ENCODE assay signal across 1 cellular context in the genomic region with DNA sequence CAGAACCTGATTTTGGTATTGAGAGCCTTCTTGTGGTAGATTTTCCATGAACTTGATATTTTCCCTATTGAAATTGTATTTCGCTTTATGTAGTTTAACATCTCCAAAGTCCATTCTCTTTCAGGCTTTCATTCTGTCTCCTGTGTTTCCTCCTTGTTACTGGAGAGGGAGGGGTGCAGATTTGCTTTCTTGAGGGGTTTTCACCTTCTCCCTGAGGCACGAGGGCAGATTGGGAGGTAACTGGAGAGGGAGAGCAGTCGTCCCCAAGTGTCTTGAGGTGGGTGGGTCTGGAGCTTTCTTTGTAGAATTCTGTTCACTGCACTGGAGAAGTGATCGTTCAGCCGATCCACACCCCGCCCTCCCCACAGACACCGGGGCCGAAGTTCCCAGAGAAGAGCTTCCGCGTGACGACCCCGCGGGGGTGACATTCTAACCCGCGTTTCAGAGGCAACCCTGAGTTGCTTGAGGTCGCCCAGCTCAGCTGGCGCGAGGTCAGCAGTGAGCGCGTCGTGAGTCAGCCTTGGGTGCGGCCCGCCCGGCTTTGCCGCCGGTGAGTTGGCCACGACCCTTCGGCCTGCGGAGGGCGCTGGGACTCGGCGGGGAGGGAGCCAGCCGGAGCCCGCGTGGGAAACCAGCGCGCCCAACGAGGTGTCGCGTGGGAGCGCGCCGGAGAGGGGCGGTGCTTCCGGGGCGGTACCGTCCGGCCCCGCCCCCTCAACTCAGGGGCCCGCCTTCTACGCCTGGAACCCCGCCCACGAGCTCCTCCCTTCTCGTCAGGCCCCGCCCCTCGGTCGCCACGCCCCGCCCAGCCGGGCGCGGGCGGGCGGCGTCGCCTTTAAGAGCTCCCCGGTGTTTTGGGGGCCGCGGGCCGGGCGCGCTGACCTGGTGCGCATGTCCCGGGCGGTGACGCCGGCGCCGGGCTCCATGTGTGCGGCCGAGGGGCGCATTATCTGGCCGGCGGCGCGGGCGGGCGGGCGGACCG.
TF ChIP-seq lines count a peak whose summit lies in the region.

A gene with protein sequence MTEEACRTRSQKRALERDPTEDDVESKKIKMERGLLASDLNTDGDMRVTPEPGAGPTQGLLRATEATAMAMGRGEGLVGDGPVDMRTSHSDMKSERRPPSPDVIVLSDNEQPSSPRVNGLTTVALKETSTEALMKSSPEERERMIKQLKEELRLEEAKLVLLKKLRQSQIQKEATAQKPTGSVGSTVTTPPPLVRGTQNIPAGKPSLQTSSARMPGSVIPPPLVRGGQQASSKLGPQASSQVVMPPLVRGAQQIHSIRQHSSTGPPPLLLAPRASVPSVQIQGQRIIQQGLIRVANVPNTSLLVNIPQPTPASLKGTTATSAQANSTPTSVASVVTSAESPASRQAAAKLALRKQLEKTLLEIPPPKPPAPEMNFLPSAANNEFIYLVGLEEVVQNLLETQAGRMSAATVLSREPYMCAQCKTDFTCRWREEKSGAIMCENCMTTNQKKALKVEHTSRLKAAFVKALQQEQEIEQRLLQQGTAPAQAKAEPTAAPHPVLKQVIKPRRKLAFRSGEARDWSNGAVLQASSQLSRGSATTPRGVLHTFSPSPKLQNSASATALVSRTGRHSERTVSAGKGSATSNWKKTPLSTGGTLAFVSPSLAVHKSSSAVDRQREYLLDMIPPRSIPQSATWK (plus strand): TSS at position 797 of the 982 bp plus-strand sequence. CDS start 59,671 bp downstream, outside the sequence.

TF ChIP-seq in K562, 482 proteins besides CTCF, POLR2A, EP300 and RAD21 (continues in another document):
- TF ChIP-seq, protein P1, sequence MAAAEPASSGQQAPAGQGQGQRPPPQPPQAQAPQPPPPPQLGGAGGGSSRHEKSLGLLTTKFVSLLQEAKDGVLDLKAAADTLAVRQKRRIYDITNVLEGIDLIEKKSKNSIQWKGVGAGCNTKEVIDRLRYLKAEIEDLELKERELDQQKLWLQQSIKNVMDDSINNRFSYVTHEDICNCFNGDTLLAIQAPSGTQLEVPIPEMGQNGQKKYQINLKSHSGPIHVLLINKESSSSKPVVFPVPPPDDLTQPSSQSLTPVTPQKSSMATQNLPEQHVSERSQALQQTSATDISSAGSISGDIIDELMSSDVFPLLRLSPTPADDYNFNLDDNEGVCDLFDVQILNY (CRISPR knock-in tag; IDR thresholded peaks at IDR 0.05) = no peak
- peak; percentile 44; the same call in 1 of the 2 replicates for TF ChIP-seq SIN3B (IDR thresholded peaks at IDR 0.05; ENCODE audit: low read depth)
- TF ChIP-seq, protein P2, sequence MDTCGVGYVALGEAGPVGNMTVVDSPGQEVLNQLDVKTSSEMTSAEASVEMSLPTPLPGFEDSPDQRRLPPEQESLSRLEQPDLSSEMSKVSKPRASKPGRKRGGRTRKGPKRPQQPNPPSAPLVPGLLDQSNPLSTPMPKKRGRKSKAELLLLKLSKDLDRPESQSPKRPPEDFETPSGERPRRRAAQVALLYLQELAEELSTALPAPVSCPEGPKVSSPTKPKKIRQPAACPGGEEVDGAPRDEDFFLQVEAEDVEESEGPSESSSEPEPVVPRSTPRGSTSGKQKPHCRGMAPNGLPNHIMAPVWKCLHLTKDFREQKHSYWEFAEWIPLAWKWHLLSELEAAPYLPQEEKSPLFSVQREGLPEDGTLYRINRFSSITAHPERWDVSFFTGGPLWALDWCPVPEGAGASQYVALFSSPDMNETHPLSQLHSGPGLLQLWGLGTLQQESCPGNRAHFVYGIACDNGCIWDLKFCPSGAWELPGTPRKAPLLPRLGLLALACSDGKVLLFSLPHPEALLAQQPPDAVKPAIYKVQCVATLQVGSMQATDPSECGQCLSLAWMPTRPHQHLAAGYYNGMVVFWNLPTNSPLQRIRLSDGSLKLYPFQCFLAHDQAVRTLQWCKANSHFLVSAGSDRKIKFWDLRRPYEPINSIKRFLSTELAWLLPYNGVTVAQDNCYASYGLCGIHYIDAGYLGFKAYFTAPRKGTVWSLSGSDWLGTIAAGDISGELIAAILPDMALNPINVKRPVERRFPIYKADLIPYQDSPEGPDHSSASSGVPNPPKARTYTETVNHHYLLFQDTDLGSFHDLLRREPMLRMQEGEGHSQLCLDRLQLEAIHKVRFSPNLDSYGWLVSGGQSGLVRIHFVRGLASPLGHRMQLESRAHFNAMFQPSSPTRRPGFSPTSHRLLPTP (IDR thresholded peaks at IDR 0.05; ENCODE audit: borderline replicate concordance, extremely low read depth, insufficient read length) = no peak
- TF ChIP-seq, protein P3, sequence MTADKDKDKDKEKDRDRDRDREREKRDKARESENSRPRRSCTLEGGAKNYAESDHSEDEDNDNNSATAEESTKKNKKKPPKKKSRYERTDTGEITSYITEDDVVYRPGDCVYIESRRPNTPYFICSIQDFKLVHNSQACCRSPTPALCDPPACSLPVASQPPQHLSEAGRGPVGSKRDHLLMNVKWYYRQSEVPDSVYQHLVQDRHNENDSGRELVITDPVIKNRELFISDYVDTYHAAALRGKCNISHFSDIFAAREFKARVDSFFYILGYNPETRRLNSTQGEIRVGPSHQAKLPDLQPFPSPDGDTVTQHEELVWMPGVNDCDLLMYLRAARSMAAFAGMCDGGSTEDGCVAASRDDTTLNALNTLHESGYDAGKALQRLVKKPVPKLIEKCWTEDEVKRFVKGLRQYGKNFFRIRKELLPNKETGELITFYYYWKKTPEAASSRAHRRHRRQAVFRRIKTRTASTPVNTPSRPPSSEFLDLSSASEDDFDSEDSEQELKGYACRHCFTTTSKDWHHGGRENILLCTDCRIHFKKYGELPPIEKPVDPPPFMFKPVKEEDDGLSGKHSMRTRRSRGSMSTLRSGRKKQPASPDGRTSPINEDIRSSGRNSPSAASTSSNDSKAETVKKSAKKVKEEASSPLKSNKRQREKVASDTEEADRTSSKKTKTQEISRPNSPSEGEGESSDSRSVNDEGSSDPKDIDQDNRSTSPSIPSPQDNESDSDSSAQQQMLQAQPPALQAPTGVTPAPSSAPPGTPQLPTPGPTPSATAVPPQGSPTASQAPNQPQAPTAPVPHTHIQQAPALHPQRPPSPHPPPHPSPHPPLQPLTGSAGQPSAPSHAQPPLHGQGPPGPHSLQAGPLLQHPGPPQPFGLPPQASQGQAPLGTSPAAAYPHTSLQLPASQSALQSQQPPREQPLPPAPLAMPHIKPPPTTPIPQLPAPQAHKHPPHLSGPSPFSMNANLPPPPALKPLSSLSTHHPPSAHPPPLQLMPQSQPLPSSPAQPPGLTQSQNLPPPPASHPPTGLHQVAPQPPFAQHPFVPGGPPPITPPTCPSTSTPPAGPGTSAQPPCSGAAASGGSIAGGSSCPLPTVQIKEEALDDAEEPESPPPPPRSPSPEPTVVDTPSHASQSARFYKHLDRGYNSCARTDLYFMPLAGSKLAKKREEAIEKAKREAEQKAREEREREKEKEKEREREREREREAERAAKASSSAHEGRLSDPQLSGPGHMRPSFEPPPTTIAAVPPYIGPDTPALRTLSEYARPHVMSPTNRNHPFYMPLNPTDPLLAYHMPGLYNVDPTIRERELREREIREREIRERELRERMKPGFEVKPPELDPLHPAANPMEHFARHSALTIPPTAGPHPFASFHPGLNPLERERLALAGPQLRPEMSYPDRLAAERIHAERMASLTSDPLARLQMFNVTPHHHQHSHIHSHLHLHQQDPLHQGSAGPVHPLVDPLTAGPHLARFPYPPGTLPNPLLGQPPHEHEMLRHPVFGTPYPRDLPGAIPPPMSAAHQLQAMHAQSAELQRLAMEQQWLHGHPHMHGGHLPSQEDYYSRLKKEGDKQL (CRISPR knock-in tag; IDR thresholded peaks at IDR 0.05; ENCODE audit: borderline replicate concordance) = no peak
- no peak for TF ChIP-seq HDGF (IDR thresholded peaks at IDR 0.05)
- TF ChIP-seq ZBTB9 (CRISPR knock-in tag; IDR thresholded peaks at IDR 0.05) = peak; percentile 79; the same call in 1 of the 2 replicates
- no peak for TF ChIP-seq SNRNP70 (optimal IDR thresholded peaks at IDR 0.05; ENCODE audit: low read depth, low read length)
- no peak for TF ChIP-seq ZNF41 (CRISPR knock-in tag; conservative IDR thresholded peaks at IDR 0.05)
- TF ChIP-seq, protein P4, sequence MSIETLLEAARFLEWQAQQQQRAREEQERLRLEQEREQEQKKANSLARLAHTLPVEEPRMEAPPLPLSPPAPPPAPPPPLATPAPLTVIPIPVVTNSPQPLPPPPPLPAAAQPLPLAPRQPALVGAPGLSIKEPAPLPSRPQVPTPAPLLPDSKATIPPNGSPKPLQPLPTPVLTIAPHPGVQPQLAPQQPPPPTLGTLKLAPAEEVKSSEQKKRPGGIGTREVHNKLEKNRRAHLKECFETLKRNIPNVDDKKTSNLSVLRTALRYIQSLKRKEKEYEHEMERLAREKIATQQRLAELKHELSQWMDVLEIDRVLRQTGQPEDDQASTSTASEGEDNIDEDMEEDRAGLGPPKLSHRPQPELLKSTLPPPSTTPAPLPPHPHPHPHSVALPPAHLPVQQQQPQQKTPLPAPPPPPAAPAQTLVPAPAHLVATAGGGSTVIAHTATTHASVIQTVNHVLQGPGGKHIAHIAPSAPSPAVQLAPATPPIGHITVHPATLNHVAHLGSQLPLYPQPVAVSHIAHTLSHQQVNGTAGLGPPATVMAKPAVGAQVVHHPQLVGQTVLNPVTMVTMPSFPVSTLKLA (conservative IDR thresholded peaks at IDR 0.05) = peak; percentile 81 to 94
- TF ChIP-seq PHB (CRISPR knock-in tag; IDR thresholded peaks at IDR 0.05) = no peak
- 0 out of 2 replicates have a peak, but pooled peaks have one; percentile 63 for TF ChIP-seq ZNF764 (CRISPR knock-in tag; IDR thresholded peaks at IDR 0.05; ENCODE audit: low read depth)
- TF ChIP-seq, protein P5, sequence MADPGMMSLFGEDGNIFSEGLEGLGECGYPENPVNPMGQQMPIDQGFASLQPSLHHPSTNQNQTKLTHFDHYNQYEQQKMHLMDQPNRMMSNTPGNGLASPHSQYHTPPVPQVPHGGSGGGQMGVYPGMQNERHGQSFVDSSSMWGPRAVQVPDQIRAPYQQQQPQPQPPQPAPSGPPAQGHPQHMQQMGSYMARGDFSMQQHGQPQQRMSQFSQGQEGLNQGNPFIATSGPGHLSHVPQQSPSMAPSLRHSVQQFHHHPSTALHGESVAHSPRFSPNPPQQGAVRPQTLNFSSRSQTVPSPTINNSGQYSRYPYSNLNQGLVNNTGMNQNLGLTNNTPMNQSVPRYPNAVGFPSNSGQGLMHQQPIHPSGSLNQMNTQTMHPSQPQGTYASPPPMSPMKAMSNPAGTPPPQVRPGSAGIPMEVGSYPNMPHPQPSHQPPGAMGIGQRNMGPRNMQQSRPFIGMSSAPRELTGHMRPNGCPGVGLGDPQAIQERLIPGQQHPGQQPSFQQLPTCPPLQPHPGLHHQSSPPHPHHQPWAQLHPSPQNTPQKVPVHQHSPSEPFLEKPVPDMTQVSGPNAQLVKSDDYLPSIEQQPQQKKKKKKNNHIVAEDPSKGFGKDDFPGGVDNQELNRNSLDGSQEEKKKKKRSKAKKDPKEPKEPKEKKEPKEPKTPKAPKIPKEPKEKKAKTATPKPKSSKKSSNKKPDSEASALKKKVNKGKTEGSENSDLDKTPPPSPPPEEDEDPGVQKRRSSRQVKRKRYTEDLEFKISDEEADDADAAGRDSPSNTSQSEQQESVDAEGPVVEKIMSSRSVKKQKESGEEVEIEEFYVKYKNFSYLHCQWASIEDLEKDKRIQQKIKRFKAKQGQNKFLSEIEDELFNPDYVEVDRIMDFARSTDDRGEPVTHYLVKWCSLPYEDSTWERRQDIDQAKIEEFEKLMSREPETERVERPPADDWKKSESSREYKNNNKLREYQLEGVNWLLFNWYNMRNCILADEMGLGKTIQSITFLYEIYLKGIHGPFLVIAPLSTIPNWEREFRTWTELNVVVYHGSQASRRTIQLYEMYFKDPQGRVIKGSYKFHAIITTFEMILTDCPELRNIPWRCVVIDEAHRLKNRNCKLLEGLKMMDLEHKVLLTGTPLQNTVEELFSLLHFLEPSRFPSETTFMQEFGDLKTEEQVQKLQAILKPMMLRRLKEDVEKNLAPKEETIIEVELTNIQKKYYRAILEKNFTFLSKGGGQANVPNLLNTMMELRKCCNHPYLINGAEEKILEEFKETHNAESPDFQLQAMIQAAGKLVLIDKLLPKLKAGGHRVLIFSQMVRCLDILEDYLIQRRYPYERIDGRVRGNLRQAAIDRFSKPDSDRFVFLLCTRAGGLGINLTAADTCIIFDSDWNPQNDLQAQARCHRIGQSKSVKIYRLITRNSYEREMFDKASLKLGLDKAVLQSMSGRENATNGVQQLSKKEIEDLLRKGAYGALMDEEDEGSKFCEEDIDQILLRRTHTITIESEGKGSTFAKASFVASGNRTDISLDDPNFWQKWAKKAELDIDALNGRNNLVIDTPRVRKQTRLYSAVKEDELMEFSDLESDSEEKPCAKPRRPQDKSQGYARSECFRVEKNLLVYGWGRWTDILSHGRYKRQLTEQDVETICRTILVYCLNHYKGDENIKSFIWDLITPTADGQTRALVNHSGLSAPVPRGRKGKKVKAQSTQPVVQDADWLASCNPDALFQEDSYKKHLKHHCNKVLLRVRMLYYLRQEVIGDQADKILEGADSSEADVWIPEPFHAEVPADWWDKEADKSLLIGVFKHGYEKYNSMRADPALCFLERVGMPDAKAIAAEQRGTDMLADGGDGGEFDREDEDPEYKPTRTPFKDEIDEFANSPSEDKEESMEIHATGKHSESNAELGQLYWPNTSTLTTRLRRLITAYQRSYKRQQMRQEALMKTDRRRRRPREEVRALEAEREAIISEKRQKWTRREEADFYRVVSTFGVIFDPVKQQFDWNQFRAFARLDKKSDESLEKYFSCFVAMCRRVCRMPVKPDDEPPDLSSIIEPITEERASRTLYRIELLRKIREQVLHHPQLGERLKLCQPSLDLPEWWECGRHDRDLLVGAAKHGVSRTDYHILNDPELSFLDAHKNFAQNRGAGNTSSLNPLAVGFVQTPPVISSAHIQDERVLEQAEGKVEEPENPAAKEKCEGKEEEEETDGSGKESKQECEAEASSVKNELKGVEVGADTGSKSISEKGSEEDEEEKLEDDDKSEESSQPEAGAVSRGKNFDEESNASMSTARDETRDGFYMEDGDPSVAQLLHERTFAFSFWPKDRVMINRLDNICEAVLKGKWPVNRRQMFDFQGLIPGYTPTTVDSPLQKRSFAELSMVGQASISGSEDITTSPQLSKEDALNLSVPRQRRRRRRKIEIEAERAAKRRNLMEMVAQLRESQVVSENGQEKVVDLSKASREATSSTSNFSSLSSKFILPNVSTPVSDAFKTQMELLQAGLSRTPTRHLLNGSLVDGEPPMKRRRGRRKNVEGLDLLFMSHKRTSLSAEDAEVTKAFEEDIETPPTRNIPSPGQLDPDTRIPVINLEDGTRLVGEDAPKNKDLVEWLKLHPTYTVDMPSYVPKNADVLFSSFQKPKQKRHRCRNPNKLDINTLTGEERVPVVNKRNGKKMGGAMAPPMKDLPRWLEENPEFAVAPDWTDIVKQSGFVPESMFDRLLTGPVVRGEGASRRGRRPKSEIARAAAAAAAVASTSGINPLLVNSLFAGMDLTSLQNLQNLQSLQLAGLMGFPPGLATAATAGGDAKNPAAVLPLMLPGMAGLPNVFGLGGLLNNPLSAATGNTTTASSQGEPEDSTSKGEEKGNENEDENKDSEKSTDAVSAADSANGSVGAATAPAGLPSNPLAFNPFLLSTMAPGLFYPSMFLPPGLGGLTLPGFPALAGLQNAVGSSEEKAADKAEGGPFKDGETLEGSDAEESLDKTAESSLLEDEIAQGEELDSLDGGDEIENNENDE (IDR thresholded peaks at IDR 0.05; ENCODE audit: low read depth, low read length) = no peak
- peak; percentile 28 for TF ChIP-seq FOS (IDR thresholded peaks at IDR 0.05; ENCODE audit: extremely low read depth, insufficient read length)
